Comparison of ENCODE assay signal across 27 cellular contexts in the genomic region with DNA sequence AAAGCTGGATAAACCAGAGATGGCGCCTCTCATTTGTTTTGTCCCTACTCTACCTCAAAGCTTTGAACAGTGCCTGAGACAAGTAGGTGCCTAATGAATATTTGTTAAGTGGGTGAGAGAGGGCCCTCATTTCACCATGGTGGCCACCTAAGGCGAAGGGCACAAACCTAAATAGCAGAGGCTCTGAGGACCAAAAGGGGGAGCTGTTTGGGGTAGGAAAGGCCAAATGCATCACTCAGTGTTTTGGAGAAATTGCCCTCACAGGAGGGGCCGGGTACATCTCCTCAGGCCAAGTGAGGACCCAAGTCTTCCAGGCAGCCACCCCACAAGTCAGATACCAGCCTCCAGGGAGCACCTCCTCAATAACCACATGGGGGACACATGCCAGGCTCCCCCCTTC. TPM values are rescaled to one million over a fixed set of nuclear protein-coding genes. Genes with fewer than 3 reads are reported as not detected.
DNase-seq lines count a peak whose midpoint lies in the region; ATAC-seq and TF ChIP-seq lines count a peak whose summit lies in the region.
"Had no signal": no experiment of that assay in that cellular context is flagged by ENCODE, and none has a peak within 500 bp of the region (broad histone marks: within the 10 kb centered on the region; RNA-seq: fewer than 3 reads in every experiment).

No MANE protein-coding gene starts in this region.

- TF ChIP-seq CTCF in GM06990 (IDR thresholded peaks at IDR 0.05; ENCODE audit: insufficient read depth, low read length, poor library complexity, severe bottlenecking), result peak; percentile 22
- TF ChIP-seq CTCF in HFF-Myc (IDR thresholded peaks at IDR 0.05; ENCODE audit: low read depth, low read length, missing control alignments), result peak; percentile 26
- TF ChIP-seq CTCF in WTC11 (IDR thresholded peaks at IDR 0.05), result no peak
- peak; percentile 36 for TF ChIP-seq CTCF in foreskin keratinocyte (conservative IDR thresholded peaks at IDR 0.05)

- no peak overlapping the region for H3K27ac ChIP-seq in foreskin keratinocyte
- H3K27ac ChIP-seq: ascending aorta, coronary artery, ovary, right lobe of liver, thoracic aorta had no signal

- no peaks in the 10 kb centered on the region for H3K27me3 Mint-ChIP-seq in WTC11 (ENCODE audit: low read depth)
- H3K27me3 Mint-ChIP-seq: activated CD4-positive, alpha-beta memory T cell treated with anti-CD3 and anti-CD28 coated beads, Interleukin-2, amount 10 ng/mL, durations not matched to agents 7 days and 5 days; activated naive CD4-positive, alpha-beta T cell treated with anti-CD3 and anti-CD28 coated beads, Interleukin-2, amount 10 ng/mL, durations not matched to agents 7 days and 5 days; naive B cell; stimulated activated memory B cell treated with anti-CD40 and anti-IgM and Interleukin-4, amounts not matched to agents 10 μg/mL and 1 μg/mL and 100 μg/mL, for 72 hours had no signal

- peaks cover 8% of the 10 kb centered on the region for H3K36me3 Mint-ChIP-seq in WTC11

- no peak overlapping the region for H3K27ac Mint-ChIP-seq in WTC11
- H3K27ac Mint-ChIP-seq: activated CD4-positive, alpha-beta memory T cell treated with anti-CD3 and anti-CD28 coated beads, Interleukin-2, amount 10 ng/mL, durations not matched to agents 7 days and 5 days; activated naive CD4-positive, alpha-beta T cell treated with anti-CD3 and anti-CD28 coated beads, Interleukin-2, amount 10 ng/mL, durations not matched to agents 7 days and 5 days; stimulated activated memory B cell treated with anti-CD40 and anti-IgM and Interleukin-4, amounts not matched to agents 10 μg/mL and 1 μg/mL and 100 μg/mL, for 72 hours; T-helper 1 cell treated with Interleukin-12 subunit alpha and Interleukin-12 subunit beta and Interleukin-4 antibody, amounts not matched to agents 30 μg/mL and 1 μg/mL, for 36 hours had no signal

- H3K4me1 Mint-ChIP-seq in WTC11, result no peaks in the 10 kb centered on the region
- H3K4me1 Mint-ChIP-seq: activated CD4-positive, alpha-beta memory T cell treated with anti-CD3 and anti-CD28 coated beads, Interleukin-2, amount 10 ng/mL, durations not matched to agents 7 days and 5 days; activated naive CD4-positive, alpha-beta T cell treated with anti-CD3 and anti-CD28 coated beads, Interleukin-2, amount 10 ng/mL, durations not matched to agents 7 days and 5 days; stimulated activated memory B cell treated with anti-CD40 and anti-IgM and Interleukin-4, amounts not matched to agents 10 μg/mL and 1 μg/mL and 100 μg/mL, for 72 hours had no signal

- H3K4me1 ChIP-seq in foreskin keratinocyte, result no peaks in the 10 kb centered on the region
- H3K4me1 ChIP-seq: ascending aorta, right lobe of liver had no signal

- CTCF ChIA-PET in WTC11 (lab: Charles Lee), result interaction anchor here (0.6 to 1.6 kb wide), 12 partner anchors 8 to 66 kb away, joined by 3 to 5 read pairs (median 4); a partner anchor contains a TSS

- ATAC-seq in WTC11 (peak; percentile 32), foreskin keratinocyte (no peak), GM21360 (IDR thresholded peaks at IDR 0.05; ENCODE audit: unreplicated experiment) (no peak), HG03135 (IDR thresholded peaks at IDR 0.05; ENCODE audit: unreplicated experiment) (no peak)
- ATAC-seq: right lobe of liver; stimulated activated memory B cell treated with anti-CD40 and anti-IgM and Interleukin-4, amounts not matched to agents 10 μg/mL and 1 μg/mL and 100 μg/mL, for 72 hours had no signal

- no peak overlapping the region for H3K4me3 Mint-ChIP-seq in WTC11
- H3K4me3 Mint-ChIP-seq: activated CD4-positive, alpha-beta memory T cell treated with anti-CD3 and anti-CD28 coated beads, Interleukin-2, amount 10 ng/mL, durations not matched to agents 7 days and 5 days; activated naive CD4-positive, alpha-beta T cell treated with anti-CD3 and anti-CD28 coated beads, Interleukin-2, amount 10 ng/mL, durations not matched to agents 7 days and 5 days; naive B cell; stimulated activated memory B cell treated with anti-CD40 and anti-IgM and Interleukin-4, amounts not matched to agents 10 μg/mL and 1 μg/mL and 100 μg/mL, for 72 hours; T-helper 1 cell treated with Interleukin-12 subunit alpha and Interleukin-12 subunit beta and Interleukin-4 antibody, amounts not matched to agents 30 μg/mL and 1 μg/mL, for 36 hours had no signal

- DNase-seq in GM06990 (ENCODE audit: extremely low read depth, insufficient read length) (no peak), HFF-Myc (ENCODE audit: extremely low read depth, low read depth) (no peak), WTC11 (ENCODE audit: low spot score) (no peak), foreskin keratinocyte (no peak)
- no peak for DNase-seq in activated CD8-positive, alpha-beta memory T cell treated with anti-CD3 and anti-CD28 coated beads, Interleukin-2, amount 50 U/mL, for 48 hours
- DNase-seq: activated CD4-positive, alpha-beta memory T cell treated with anti-CD3 and anti-CD28 coated beads, Interleukin-2, amount 10 ng/mL, durations not matched to agents 7 days and 5 days; activated naive CD4-positive, alpha-beta T cell treated with anti-CD3 and anti-CD28 coated beads, Interleukin-2, amount 10 ng/mL, durations not matched to agents 7 days and 5 days; activated T-cell treated with anti-CD3 and anti-CD28 coated beads, Interleukin-2, amount 50 U/mL, for 48 hours; foreskin fibroblast; hippocampal formation; KBM-7; mammary epithelial cell; naive B cell; NCI-H1105; NCI-H526 treated with DMSO at 0.1 percent for 48 hours; OCI-M1; ovary; right lobe of liver; SIG-M5 had no signal

- H3K9me3 Mint-ChIP-seq in WTC11, result no peaks in the 10 kb centered on the region
- H3K9me3 Mint-ChIP-seq: activated CD4-positive, alpha-beta memory T cell treated with anti-CD3 and anti-CD28 coated beads, Interleukin-2, amount 10 ng/mL, durations not matched to agents 7 days and 5 days; activated naive CD4-positive, alpha-beta T cell treated with anti-CD3 and anti-CD28 coated beads, Interleukin-2, amount 10 ng/mL, durations not matched to agents 7 days and 5 days; naive B cell; stimulated activated memory B cell treated with anti-CD40 and anti-IgM and Interleukin-4, amounts not matched to agents 10 μg/mL and 1 μg/mL and 100 μg/mL, for 72 hours; T-helper 1 cell treated with Interleukin-12 subunit alpha and Interleukin-12 subunit beta and Interleukin-4 antibody, amounts not matched to agents 30 μg/mL and 1 μg/mL, for 36 hours had no signal

- H3K27me3 ChIP-seq in GM06990 (replicated peaks; ENCODE audit: control insufficient read depth, insufficient read depth, low read length), result no peaks in the 10 kb centered on the region
- H3K27me3 ChIP-seq in foreskin keratinocyte, result no peaks in the 10 kb centered on the region
- H3K27me3 ChIP-seq: ascending aorta, ovary, right lobe of liver had no signal

- H3K4me3 ChIP-seq in GM06990 (replicated peaks; ENCODE audit: low read depth, low read length) (no peak overlapping the region), HFF-Myc (replicated peaks; ENCODE audit: low read depth, low read length) (no peak overlapping the region)
- H3K4me3 ChIP-seq: ascending aorta, coronary artery, ovary, right lobe of liver, thoracic aorta had no signal

- POLR2A ChIA-PET in WTC11 (lab: Charles Lee), result no interaction called here

- peaks cover 24% of the 10 kb centered on the region for H3K36me3 ChIP-seq in GM06990 (ENCODE audit: control insufficient read depth, insufficient read depth, low read length)
- H3K36me3 ChIP-seq: ovary had no signal

TF ChIP-seq in WTC11, 78 proteins besides CTCF, POLR2A, EP300 and RAD21 (continues in another document):
- TF ChIP-seq, protein P1, sequence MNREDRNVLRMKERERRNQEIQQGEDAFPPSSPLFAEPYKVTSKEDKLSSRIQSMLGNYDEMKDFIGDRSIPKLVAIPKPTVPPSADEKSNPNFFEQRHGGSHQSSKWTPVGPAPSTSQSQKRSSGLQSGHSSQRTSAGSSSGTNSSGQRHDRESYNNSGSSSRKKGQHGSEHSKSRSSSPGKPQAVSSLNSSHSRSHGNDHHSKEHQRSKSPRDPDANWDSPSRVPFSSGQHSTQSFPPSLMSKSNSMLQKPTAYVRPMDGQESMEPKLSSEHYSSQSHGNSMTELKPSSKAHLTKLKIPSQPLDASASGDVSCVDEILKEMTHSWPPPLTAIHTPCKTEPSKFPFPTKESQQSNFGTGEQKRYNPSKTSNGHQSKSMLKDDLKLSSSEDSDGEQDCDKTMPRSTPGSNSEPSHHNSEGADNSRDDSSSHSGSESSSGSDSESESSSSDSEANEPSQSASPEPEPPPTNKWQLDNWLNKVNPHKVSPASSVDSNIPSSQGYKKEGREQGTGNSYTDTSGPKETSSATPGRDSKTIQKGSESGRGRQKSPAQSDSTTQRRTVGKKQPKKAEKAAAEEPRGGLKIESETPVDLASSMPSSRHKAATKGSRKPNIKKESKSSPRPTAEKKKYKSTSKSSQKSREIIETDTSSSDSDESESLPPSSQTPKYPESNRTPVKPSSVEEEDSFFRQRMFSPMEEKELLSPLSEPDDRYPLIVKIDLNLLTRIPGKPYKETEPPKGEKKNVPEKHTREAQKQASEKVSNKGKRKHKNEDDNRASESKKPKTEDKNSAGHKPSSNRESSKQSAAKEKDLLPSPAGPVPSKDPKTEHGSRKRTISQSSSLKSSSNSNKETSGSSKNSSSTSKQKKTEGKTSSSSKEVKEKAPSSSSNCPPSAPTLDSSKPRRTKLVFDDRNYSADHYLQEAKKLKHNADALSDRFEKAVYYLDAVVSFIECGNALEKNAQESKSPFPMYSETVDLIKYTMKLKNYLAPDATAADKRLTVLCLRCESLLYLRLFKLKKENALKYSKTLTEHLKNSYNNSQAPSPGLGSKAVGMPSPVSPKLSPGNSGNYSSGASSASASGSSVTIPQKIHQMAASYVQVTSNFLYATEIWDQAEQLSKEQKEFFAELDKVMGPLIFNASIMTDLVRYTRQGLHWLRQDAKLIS (CRISPR knock-in tag; IDR thresholded peaks at IDR 0.05; ENCODE audit: borderline replicate concordance), result no peak

RNA-seq across cellular contexts. Expression of a gene that starts 14.0 kb away (rescaled TPM):
- total RNA-seq in WTC11 (2021), result 42.8 to 54.2 TPM (median 44.1 TPM) in 3 replicates
- total RNA-seq in foreskin keratinocyte, result 80.1 and 91.4 TPM in 2 replicates
- 77.6 and 85.0 TPM in 2 replicates for polyA plus RNA-seq in foreskin keratinocyte

RNA-seq across cellular contexts. Expression of a gene that starts 34.3 kb away (rescaled TPM):
- total RNA-seq in WTC11 (2021) (0.92 to 1.5 TPM (median 1.2 TPM) in 3 replicates), foreskin keratinocyte (0.17 and 0.28 TPM in 2 replicates)
- polyA plus RNA-seq in foreskin keratinocyte, result 0.04 and 0.29 TPM in 2 replicates
- total RNA-seq: activated CD4-positive, alpha-beta memory T cell treated with anti-CD3 and anti-CD28 coated beads, Interleukin-2, amount 10 ng/mL, durations not matched to agents 7 days and 5 days; Daoy had no signal

RNA-seq across cellular contexts. Expression of a gene that starts 52.0 kb away (rescaled TPM):
- total RNA-seq in WTC11 (2021), result 51.5 to 66.1 TPM (median 56.2 TPM) in 3 replicates
- 30.8 and 44.4 TPM in 2 replicates for total RNA-seq in foreskin keratinocyte
- polyA plus RNA-seq in foreskin keratinocyte, result 21.7 and 25.7 TPM in 2 replicates

RNA-seq across cellular contexts. Expression of a gene that starts 59.9 kb away (rescaled TPM):
- total RNA-seq in WTC11 (2021), result 28.3 to 29.5 TPM (median 28.7 TPM) in 3 replicates
- 11.8 and 13.5 TPM in 2 replicates for total RNA-seq in foreskin keratinocyte
- polyA plus RNA-seq in foreskin keratinocyte, result 12.5 and 14.8 TPM in 2 replicates
